1 cellular context compared by ENCODE assay signal in the genomic region with DNA sequence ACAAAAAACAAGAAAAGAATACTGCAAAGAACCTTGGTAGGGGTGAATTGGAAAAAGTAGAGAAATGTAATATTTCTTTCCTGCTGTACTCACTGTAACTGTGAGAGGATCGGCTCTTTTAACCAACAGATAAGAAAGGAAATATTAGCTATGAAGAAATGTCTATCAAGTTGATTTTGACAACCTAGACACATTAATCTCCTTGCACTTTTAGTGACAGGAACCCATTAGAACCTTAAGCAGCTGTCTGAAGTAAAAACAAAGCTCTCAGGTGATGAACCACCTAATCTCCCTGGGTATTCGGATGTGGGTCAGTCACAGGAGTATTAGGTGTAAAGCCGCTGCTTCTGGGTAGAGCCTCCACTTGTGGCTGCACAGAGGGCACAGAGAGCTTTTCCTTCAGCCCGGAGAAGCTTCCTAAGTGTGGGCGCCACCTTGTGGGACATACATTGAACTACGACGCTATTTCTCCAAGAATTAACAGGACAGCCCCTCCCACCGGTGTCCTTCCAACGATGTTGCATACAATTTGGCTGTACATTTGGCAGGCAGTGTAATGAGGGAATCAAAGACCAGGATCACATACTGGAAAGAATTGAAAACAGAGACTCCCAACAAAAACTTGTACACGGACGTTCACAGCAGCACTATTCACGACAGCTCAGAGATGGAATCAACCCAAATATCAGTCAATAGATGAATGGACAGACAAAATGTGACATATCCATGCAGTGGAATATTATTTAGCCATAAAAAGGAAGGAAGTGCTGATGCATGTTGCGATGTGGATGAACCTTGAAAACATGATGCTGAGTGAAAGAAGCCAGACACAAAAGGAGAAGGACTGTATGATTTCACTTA.
TF ChIP-seq lines count a peak whose summit lies in the region.

No MANE protein-coding gene starts in this region.

TF ChIP-seq in K562, 482 proteins besides CTCF, POLR2A, EP300 and RAD21 (continued from another document):
- TF ChIP-seq, protein P1, sequence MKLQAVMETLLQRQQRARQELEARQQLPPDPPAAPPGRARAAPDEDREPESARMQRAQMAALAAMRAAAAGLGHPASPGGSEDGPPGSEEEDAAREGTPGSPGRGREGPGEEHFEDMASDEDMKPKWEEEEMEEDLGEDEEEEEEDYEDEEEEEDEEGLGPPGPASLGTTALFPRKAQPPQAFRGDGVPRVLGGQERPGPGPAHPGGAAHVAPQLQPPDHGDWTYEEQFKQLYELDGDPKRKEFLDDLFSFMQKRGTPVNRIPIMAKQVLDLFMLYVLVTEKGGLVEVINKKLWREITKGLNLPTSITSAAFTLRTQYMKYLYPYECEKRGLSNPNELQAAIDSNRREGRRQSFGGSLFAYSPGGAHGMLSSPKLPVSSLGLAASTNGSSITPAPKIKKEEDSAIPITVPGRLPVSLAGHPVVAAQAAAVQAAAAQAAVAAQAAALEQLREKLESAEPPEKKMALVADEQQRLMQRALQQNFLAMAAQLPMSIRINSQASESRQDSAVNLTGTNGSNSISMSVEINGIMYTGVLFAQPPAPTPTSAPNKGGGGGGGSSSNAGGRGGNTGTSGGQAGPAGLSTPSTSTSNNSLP (IDR thresholded peaks at IDR 0.05; ENCODE audit: borderline replicate concordance, low read depth, low read length), result no peak
- no peak for TF ChIP-seq RBM14 (IDR thresholded peaks at IDR 0.05; ENCODE audit: borderline replicate concordance, insufficient read depth, low read depth, low read length)
- TF ChIP-seq LEF1 (IDR thresholded peaks at IDR 0.05), result 0 out of 2 replicates have a peak, but pooled peaks have one; percentile 8
- no peak for TF ChIP-seq ATF1 (CRISPR knock-in tag; IDR thresholded peaks at IDR 0.05)
- TF ChIP-seq ATF1 (tag; IDR thresholded peaks at IDR 0.05), result 0 out of 2 replicates have a peak, but pooled peaks have one; percentile 14
- TF ChIP-seq RUNX1 (IDR thresholded peaks at IDR 0.05; ENCODE audit: low read depth), result no peak
- TF ChIP-seq, protein P2, sequence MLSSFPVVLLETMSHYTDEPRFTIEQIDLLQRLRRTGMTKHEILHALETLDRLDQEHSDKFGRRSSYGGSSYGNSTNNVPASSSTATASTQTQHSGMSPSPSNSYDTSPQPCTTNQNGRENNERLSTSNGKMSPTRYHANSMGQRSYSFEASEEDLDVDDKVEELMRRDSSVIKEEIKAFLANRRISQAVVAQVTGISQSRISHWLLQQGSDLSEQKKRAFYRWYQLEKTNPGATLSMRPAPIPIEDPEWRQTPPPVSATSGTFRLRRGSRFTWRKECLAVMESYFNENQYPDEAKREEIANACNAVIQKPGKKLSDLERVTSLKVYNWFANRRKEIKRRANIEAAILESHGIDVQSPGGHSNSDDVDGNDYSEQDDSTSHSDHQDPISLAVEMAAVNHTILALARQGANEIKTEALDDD (IDR thresholded peaks at IDR 0.05), result no peak
- TF ChIP-seq SRSF9 (IDR thresholded peaks at IDR 0.05; ENCODE audit: borderline replicate concordance, low read depth, low read length), result no peak
- no peak for TF ChIP-seq ZNF197 (CRISPR knock-in tag; IDR thresholded peaks at IDR 0.05; ENCODE audit: low read depth)
- TF ChIP-seq POLR2AphosphoS2 (IDR thresholded peaks at IDR 0.05; ENCODE audit: low read length), result peak; percentile 42; the same call in 1 of the 2 replicates
- no peak for TF ChIP-seq RNF2 (IDR thresholded peaks at IDR 0.05)
- TF ChIP-seq ZNF232 (CRISPR knock-in tag; IDR thresholded peaks at IDR 0.05), result no peak
- TF ChIP-seq EGR1 (conservative IDR thresholded peaks at IDR 0.05), result no peak
- TF ChIP-seq PCBP2 (IDR thresholded peaks at IDR 0.05; ENCODE audit: low read depth, low read length, poor library complexity, severe bottlenecking), result no peak
- TF ChIP-seq ZFP36 (IDR thresholded peaks at IDR 0.05; ENCODE audit: low read depth, low read length, partially characterized antibody), result peak; percentile 18
- no peak for TF ChIP-seq NUFIP1 (IDR thresholded peaks at IDR 0.05; ENCODE audit: partially characterized antibody)
- TF ChIP-seq CHD4 (IDR thresholded peaks at IDR 0.05; ENCODE audit: insufficient read depth, insufficient replicate concordance, low read depth, low read length, poor library complexity, severe bottlenecking), result no peak
- TF ChIP-seq, protein P3, sequence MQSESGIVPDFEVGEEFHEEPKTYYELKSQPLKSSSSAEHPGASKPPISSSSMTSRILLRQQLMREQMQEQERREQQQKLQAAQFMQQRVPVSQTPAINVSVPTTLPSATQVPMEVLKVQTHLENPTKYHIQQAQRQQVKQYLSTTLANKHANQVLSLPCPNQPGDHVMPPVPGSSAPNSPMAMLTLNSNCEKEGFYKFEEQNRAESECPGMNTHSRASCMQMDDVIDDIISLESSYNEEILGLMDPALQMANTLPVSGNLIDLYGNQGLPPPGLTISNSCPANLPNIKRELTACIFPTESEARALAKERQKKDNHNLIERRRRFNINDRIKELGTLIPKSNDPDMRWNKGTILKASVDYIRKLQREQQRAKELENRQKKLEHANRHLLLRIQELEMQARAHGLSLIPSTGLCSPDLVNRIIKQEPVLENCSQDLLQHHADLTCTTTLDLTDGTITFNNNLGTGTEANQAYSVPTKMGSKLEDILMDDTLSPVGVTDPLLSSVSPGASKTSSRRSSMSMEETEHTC (IDR thresholded peaks at IDR 0.05), result no peak
- TF ChIP-seq ZFP30 (CRISPR knock-in tag; IDR thresholded peaks at IDR 0.05; ENCODE audit: borderline replicate concordance), result no peak
- TF ChIP-seq SRSF7 (optimal IDR thresholded peaks at IDR 0.05; ENCODE audit: low read depth, low read length), result no peak
- TF ChIP-seq, protein P4, sequence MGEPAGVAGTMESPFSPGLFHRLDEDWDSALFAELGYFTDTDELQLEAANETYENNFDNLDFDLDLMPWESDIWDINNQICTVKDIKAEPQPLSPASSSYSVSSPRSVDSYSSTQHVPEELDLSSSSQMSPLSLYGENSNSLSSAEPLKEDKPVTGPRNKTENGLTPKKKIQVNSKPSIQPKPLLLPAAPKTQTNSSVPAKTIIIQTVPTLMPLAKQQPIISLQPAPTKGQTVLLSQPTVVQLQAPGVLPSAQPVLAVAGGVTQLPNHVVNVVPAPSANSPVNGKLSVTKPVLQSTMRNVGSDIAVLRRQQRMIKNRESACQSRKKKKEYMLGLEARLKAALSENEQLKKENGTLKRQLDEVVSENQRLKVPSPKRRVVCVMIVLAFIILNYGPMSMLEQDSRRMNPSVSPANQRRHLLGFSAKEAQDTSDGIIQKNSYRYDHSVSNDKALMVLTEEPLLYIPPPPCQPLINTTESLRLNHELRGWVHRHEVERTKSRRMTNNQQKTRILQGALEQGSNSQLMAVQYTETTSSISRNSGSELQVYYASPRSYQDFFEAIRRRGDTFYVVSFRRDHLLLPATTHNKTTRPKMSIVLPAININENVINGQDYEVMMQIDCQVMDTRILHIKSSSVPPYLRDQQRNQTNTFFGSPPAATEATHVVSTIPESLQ (CRISPR knock-in tag; IDR thresholded peaks at IDR 0.05), result no peak
- no peak for TF ChIP-seq POLR3A (IDR thresholded peaks at IDR 0.05; ENCODE audit: borderline replicate concordance, extremely low read depth, insufficient read depth, insufficient read length)
- TF ChIP-seq, protein P5, sequence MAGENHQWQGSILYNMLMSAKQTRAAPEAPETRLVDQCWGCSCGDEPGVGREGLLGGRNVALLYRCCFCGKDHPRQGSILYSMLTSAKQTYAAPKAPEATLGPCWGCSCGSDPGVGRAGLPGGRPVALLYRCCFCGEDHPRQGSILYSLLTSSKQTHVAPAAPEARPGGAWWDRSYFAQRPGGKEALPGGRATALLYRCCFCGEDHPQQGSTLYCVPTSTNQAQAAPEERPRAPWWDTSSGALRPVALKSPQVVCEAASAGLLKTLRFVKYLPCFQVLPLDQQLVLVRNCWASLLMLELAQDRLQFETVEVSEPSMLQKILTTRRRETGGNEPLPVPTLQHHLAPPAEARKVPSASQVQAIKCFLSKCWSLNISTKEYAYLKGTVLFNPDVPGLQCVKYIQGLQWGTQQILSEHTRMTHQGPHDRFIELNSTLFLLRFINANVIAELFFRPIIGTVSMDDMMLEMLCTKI (IDR thresholded peaks at IDR 0.05; ENCODE audit: partially characterized antibody), result no peak
- peak in 1 of 2 experiments; percentile 70; a peak in 2 of 4 replicates for TF ChIP-seq MAZ (CRISPR knock-in tag; conservative IDR thresholded peaks at IDR 0.05 in 1 of 2, IDR thresholded peaks at IDR 0.05 in 1 of 2)
- TF ChIP-seq, protein P6, sequence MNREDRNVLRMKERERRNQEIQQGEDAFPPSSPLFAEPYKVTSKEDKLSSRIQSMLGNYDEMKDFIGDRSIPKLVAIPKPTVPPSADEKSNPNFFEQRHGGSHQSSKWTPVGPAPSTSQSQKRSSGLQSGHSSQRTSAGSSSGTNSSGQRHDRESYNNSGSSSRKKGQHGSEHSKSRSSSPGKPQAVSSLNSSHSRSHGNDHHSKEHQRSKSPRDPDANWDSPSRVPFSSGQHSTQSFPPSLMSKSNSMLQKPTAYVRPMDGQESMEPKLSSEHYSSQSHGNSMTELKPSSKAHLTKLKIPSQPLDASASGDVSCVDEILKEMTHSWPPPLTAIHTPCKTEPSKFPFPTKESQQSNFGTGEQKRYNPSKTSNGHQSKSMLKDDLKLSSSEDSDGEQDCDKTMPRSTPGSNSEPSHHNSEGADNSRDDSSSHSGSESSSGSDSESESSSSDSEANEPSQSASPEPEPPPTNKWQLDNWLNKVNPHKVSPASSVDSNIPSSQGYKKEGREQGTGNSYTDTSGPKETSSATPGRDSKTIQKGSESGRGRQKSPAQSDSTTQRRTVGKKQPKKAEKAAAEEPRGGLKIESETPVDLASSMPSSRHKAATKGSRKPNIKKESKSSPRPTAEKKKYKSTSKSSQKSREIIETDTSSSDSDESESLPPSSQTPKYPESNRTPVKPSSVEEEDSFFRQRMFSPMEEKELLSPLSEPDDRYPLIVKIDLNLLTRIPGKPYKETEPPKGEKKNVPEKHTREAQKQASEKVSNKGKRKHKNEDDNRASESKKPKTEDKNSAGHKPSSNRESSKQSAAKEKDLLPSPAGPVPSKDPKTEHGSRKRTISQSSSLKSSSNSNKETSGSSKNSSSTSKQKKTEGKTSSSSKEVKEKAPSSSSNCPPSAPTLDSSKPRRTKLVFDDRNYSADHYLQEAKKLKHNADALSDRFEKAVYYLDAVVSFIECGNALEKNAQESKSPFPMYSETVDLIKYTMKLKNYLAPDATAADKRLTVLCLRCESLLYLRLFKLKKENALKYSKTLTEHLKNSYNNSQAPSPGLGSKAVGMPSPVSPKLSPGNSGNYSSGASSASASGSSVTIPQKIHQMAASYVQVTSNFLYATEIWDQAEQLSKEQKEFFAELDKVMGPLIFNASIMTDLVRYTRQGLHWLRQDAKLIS (CRISPR knock-in tag; IDR thresholded peaks at IDR 0.05), result no peak
- TF ChIP-seq, protein P7, sequence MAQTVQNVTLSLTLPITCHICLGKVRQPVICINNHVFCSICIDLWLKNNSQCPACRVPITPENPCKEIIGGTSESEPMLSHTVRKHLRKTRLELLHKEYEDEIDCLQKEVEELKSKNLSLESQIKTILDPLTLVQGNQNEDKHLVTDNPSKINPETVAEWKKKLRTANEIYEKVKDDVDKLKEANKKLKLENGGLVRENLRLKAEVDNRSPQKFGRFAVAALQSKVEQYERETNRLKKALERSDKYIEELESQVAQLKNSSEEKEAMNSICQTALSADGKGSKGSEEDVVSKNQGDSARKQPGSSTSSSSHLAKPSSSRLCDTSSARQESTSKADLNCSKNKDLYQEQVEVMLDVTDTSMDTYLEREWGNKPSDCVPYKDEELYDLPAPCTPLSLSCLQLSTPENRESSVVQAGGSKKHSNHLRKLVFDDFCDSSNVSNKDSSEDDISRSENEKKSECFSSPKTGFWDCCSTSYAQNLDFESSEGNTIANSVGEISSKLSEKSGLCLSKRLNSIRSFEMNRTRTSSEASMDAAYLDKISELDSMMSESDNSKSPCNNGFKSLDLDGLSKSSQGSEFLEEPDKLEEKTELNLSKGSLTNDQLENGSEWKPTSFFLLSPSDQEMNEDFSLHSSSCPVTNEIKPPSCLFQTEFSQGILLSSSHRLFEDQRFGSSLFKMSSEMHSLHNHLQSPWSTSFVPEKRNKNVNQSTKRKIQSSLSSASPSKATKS (CRISPR knock-in tag; IDR thresholded peaks at IDR 0.05), result no peak
- no peak for TF ChIP-seq ZNF217 (CRISPR knock-in tag; IDR thresholded peaks at IDR 0.05)
- TF ChIP-seq MYC (IDR thresholded peaks at IDR 0.05; ENCODE audit: low read depth, low read length), result 0 out of 2 replicates have a peak, but pooled peaks have one; percentile 20
- TF ChIP-seq MYC (CRISPR knock-in tag; IDR thresholded peaks at IDR 0.05; ENCODE audit: borderline replicate concordance, low read depth), result no peak
- TF ChIP-seq ZC3H8 (IDR thresholded peaks at IDR 0.05), result no peak
- TF ChIP-seq, protein P8, sequence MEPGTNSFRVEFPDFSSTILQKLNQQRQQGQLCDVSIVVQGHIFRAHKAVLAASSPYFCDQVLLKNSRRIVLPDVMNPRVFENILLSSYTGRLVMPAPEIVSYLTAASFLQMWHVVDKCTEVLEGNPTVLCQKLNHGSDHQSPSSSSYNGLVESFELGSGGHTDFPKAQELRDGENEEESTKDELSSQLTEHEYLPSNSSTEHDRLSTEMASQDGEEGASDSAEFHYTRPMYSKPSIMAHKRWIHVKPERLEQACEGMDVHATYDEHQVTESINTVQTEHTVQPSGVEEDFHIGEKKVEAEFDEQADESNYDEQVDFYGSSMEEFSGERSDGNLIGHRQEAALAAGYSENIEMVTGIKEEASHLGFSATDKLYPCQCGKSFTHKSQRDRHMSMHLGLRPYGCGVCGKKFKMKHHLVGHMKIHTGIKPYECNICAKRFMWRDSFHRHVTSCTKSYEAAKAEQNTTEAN (CRISPR knock-in tag; IDR thresholded peaks at IDR 0.05), result no peak
